ENCODE assay signal across 11 cellular contexts in genomic region chr14:78123650-78124253, GRCh38. TPM values are rescaled to one million over a fixed set of nuclear protein-coding genes. Genes with fewer than 3 reads are reported as not detected.
"Had no signal": no experiment of that assay in that cellular context is flagged by ENCODE, and none has a peak within 500 bp of the region (broad histone marks: within the 10 kb centered on the region; RNA-seq: fewer than 3 reads in every experiment).

No MANE protein-coding gene starts in this region.

- H3K27ac ChIP-seq: GM23248, KMS-11 had no signal

- FAIRE-seq: H54 had no signal

- H3K4me3 ChIP-seq: GM23248 had no signal

- H3K27ac Mint-ChIP-seq: HFFc6 had no signal

- DNase-seq: GM23248, GOT3, H9, HCEC 1CT, HFFc6, IMR-90, Karpas-422, KBM-7 had no signal

- H3K4me3 Mint-ChIP-seq: H9, HFFc6 had no signal

- H3K4me2 ChIP-seq: KMS-11 had no signal

RNA-seq across cellular contexts. Expression of gene NRXN3, which starts 46.4 kb away (rescaled TPM):
- total RNA-seq: HT-29 had no signal
